In genomic region chr21:45363921-45364463, GRCh38 we compare ENCODE assay signal across 8 cellular contexts.
DNase-seq lines count a peak whose midpoint lies in the region; ATAC-seq and TF ChIP-seq lines count a peak whose summit lies in the region.

No MANE protein-coding gene starts in this region.

- peak overlapping the region; percentile 59 for H3K27ac ChIP-seq in caudate nucleus (ENCODE audit: low read depth, low read length)

- DNase-seq in GM20000 (ENCODE audit: low spot score) (peak; percentile 60), SW480 (ENCODE audit: low spot score) (peak; percentile 98), caudate nucleus (lab: John Stamatoyannopoulos, UW) (peak in 36 of 61 donors; percentile 4 to 84 (median 32)), left kidney (ENCODE audit: low read depth, low spot score) (peak; percentile 46), NCI-H146 (lab: John Stamatoyannopoulos, UW) (no peak)
- DNase-seq in stimulated activated CD4-positive, alpha-beta T cell treated with anti-CD3 and anti-CD28 coated beads, Interleukin-2, amount 100 ng/mL, for 4 hours (ENCODE audit: low read depth): peak; percentile 18

- no peak for TF ChIP-seq CTCF in GM20000 (IDR thresholded peaks at IDR 0.05; ENCODE audit: extremely low read depth, missing control alignments)

- ATAC-seq in GM21723 (IDR thresholded peaks at IDR 0.05; ENCODE audit: unreplicated experiment) (no peak), GM18511 (IDR thresholded peaks at IDR 0.05; ENCODE audit: unreplicated experiment) (no peak)
